In the genomic region with DNA sequence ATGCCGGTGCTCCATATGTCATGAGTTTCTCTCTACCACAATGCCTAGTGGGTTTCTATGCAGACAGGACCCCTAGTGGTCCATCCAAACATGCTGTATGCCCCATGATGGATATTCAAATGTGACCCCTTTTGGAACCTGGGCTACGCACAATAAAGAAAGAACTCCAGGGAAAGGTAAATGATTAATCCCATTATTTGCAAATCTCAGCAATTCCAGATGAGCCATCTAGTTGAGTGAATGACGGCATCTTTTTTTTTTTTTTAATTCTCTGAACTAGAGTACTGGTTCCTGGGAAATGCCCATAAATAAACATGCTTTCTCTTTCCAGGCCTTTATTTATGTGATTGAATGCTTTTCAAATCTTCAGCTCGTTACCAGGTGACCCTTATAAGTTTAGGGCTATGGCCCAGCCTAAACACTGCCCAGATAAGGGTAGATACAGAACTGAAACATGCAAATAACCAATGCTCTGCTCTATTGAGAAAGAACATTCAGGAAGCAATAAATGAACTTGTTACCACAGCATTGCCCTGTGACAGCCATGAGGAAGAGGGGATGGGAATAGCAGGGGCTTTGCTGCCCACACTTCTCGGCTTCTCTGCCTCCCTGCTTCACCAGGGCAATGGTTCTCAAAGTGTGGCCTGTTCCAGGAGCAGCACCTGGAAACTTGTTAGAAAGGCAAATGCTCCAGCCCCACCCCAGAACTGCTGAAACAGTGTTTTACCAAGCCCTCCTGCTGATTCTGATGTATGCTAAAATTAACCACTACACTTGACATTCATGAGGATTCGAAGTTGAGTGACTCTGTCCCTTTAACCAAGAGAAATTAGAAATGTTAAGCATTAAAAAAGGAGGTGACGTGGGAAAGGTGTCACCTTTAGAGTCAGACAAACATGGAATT, we compare ENCODE assay signal across 11 cellular contexts.
A peak's percentile ranks its signal among the peaks of the same experiment; 100 is the strongest.
DNase-seq lines count a peak whose midpoint lies in the region; ATAC-seq, FAIRE-seq and TF ChIP-seq lines count a peak whose summit lies in the region.
"Had no signal": no experiment of that assay in that cellular context is flagged by ENCODE, and none has a peak within 500 bp of the region (broad histone marks: within the 10 kb centered on the region; RNA-seq: fewer than 3 reads in every experiment).

No MANE protein-coding gene starts in this region.

- CTCF ChIA-PET in HepG2 (lab: Yijun Ruan, JAX; ENCODE audit: low intra/inter-chr PET ratio, low total read pairs), result no interaction called here

- BruUV-seq in HepG2 (replicated peaks; lab: Mats Ljungman, UMichigan), result no TSS peak

- TF ChIP-seq EP300 in HepG2 (IDR thresholded peaks at IDR 0.05; ENCODE audit: low read depth in 2 of 2, low read length in 2 of 2) (no peak), HepG2 (CRISPR knock-in tag; IDR thresholded peaks at IDR 0.05; ENCODE audit: borderline replicate concordance) (no peak), sigmoid colon (IDR thresholded peaks at IDR 0.05) (no peak)

- DNase-seq in HepG2 (ENCODE audit: low spot score), result no peak
- DNase-seq in urothelium cell line (ENCODE audit: low spot score), result no peak
- DNase-seq in NCI-H1694 treated with DMSO at 0.1 percent for 48 hours (lab: John Stamatoyannopoulos, UW), result no peak
- DNase-seq in sigmoid colon, result no peak
- DNase-seq in NCI-H146 (lab: John Stamatoyannopoulos, UW), result no peak
- DNase-seq: activated CD4-positive, alpha-beta T cell treated with anti-CD3 and anti-CD28 coated beads for 4 hours; activated naive CD8-positive, alpha-beta T cell treated with anti-CD3 and anti-CD28 coated beads, Interleukin-2, amount 10 ng/mL, durations not matched to agents 7 days and 5 days had no signal

- H3K4me1 ChIP-seq in HepG2 (ENCODE audit: insufficient read depth, low read length) (no peaks in the 10 kb centered on the region), sigmoid colon (no peaks in the 10 kb centered on the region)

- no peak for FAIRE-seq in HepG2 (lab: Jason Lieb, UNC)
- no peak for FAIRE-seq in urothelium cell line (lab: Jason Lieb, UNC)

- H3K27ac ChIP-seq in HepG2 (ENCODE audit: extremely low read length, insufficient read depth, low read length) (no peak overlapping the region), sigmoid colon (no peak overlapping the region)

- TF ChIP-seq POLR2A in HepG2 (IDR thresholded peaks at IDR 0.05; ENCODE audit: insufficient read depth in 1 of 2, low read depth in 2 of 2, low read length in 2 of 2) (no peak), sigmoid colon (IDR thresholded peaks at IDR 0.05) (no peak)

- TF ChIP-seq CTCF in HepG2 (CRISPR knock-in tag; IDR thresholded peaks at IDR 0.05) (no peak), sigmoid colon (IDR thresholded peaks at IDR 0.05) (no peak)

- no peak overlapping the region for H3K9ac ChIP-seq in HepG2 (ENCODE audit: insufficient read depth, low read depth, low read length)

- H4K20me1 ChIP-seq in HepG2 (ENCODE audit: insufficient read depth, low read length), result no peaks in the 10 kb centered on the region

- no peak overlapping the region for H3K4me2 ChIP-seq in HepG2 (ENCODE audit: low read depth, low read length)

- no peak overlapping the region for H2AFZ ChIP-seq in HepG2 (ENCODE audit: low read length)

- H3K36me3 ChIP-seq in HepG2 (replicated peaks in 1 of 2; ENCODE audit: control insufficient read depth in 1 of 2, insufficient read depth in 2 of 2, low read length in 2 of 2) (no peaks in the 10 kb centered on the region), sigmoid colon (no peaks in the 10 kb centered on the region)

- no peaks in the 10 kb centered on the region; a peak in 3 of 5 replicates for H3K27me3 ChIP-seq in HepG2 (ENCODE audit: control insufficient read depth in 1 of 2, insufficient read depth in 2 of 2, low read length in 2 of 2)
- no peaks in the 10 kb centered on the region for H3K27me3 ChIP-seq in sigmoid colon

- H3K79me2 ChIP-seq in HepG2 (ENCODE audit: insufficient read depth, low read length), result no peaks in the 10 kb centered on the region

- H3K4me3 ChIP-seq in HepG2 (replicated peaks in 1 of 3; ENCODE audit: insufficient read depth in 1 of 3, low read depth in 2 of 3, low read length in 3 of 3) (no peak overlapping the region), sigmoid colon (no peak overlapping the region)

- TF ChIP-seq RAD21 in HepG2 (CRISPR knock-in tag; IDR thresholded peaks at IDR 0.05), result no peak

- intact Hi-C loops in HepG2 (cut with micrococcal nuclease; ENCODE audit: unreplicated experiment) (no loop called here), sigmoid colon (cut with DNase I) (no loop called here)

- POLR2A ChIA-PET in HepG2 (lab: Yijun Ruan, JAX), result no interaction called here

- 8% methylated on average over 6 of the region's 7 CpGs for WGBS in HepG2 (ENCODE audit: low lambda C conversion rate)
- WGBS in sigmoid colon, 2 donors, result 38 to 59% methylated on average over 7 of the region's 7 CpGs

- in situ Hi-C loops in HepG2 (cut with HindIII; ENCODE audit: extremely low pct_ligation_motif_present, low pct_unique_long_range_greater_than_20kb), result no loop called here

- ATAC-seq in GM18870 (IDR thresholded peaks at IDR 0.05; ENCODE audit: unreplicated experiment) (peak; percentile 99), GM21717 (IDR thresholded peaks at IDR 0.05; ENCODE audit: unreplicated experiment) (peak; percentile 83), HG03280 (IDR thresholded peaks at IDR 0.05; ENCODE audit: unreplicated experiment) (peak; percentile 92), HepG2 (no peak)
- ATAC-seq: HCT116 had no signal

- no peaks in the 10 kb centered on the region for H3K9me3 ChIP-seq in HepG2 (ENCODE audit: low read length)
- no peaks in the 10 kb centered on the region for H3K9me3 ChIP-seq in sigmoid colon

TF ChIP-seq in HepG2, 621 proteins besides CTCF, POLR2A, EP300 and RAD21:
- peak; percentile 14 to 19; a peak in 1 of 4 replicates for TF ChIP-seq MAFK (conservative IDR thresholded peaks at IDR 0.05 in 1 of 2, IDR thresholded peaks at IDR 0.05 in 1 of 2; ENCODE audit: low read length in 2 of 2)
- TF ChIP-seq, protein P1, sequence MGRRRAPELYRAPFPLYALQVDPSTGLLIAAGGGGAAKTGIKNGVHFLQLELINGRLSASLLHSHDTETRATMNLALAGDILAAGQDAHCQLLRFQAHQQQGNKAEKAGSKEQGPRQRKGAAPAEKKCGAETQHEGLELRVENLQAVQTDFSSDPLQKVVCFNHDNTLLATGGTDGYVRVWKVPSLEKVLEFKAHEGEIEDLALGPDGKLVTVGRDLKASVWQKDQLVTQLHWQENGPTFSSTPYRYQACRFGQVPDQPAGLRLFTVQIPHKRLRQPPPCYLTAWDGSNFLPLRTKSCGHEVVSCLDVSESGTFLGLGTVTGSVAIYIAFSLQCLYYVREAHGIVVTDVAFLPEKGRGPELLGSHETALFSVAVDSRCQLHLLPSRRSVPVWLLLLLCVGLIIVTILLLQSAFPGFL (CRISPR knock-in tag; IDR thresholded peaks at IDR 0.05), result no peak
